Comparison of ENCODE assay signal across 21 cellular contexts in genomic region chr17:45426561-45426960, GRCh38. TPM values are rescaled to one million over a fixed set of nuclear protein-coding genes. Genes with fewer than 3 reads are reported as not detected.
DNase-seq lines count a peak whose midpoint lies in the region; TF ChIP-seq lines count a peak whose summit lies in the region.
"Had no signal": no experiment of that assay in that cellular context is flagged by ENCODE, and none has a peak within 500 bp of the region (broad histone marks: within the 10 kb centered on the region; RNA-seq: fewer than 3 reads in every experiment).

No MANE protein-coding gene starts in this region.

- peaks cover 27% of the 10 kb centered on the region for H3F3A ChIP-seq in PC-9 (ENCODE audit: insufficient read depth, low read depth)

- H3K9me2 ChIP-seq in PC-9 (ENCODE audit: insufficient read depth), result no peaks in the 10 kb centered on the region

- peaks cover 23% of the 10 kb centered on the region for H3K36me3 Mint-ChIP-seq in Caco-2 (ENCODE audit: insufficient read depth, unreplicated experiment)
- H3K36me3 Mint-ChIP-seq: natural killer cell had no signal

- no peak overlapping the region for H3K27ac Mint-ChIP-seq in Caco-2 (ENCODE audit: unreplicated experiment)
- H3K27ac Mint-ChIP-seq: activated naive CD8-positive, alpha-beta T cell; natural killer cell; T-helper 1 cell treated with Interleukin-12 subunit alpha and Interleukin-12 subunit beta and Interleukin-4 antibody, amounts not matched to agents 30 μg/mL and 1 μg/mL, for 36 hours had no signal

- peaks cover 28% of the 10 kb centered on the region for H4K20me1 ChIP-seq in PC-9 (ENCODE audit: insufficient read depth)

- no peak for TF ChIP-seq POLR2A in spleen (IDR thresholded peaks at IDR 0.05)

- H3K4me1 ChIP-seq in Caco-2 (0 out of 2 replicates have a peak, but pooled peaks cover 7% of the 10 kb centered on the region), spleen (peaks cover 14 to 64% (median 51%) of the 10 kb centered on the region in 6 donors), PC-9 (replicated peaks; ENCODE audit: insufficient read depth) (peaks cover 48% of the 10 kb centered on the region)

- no peak overlapping the region for H2AFZ ChIP-seq in PC-9

- POLR2A ChIA-PET in Caco-2 (lab: Charles Lee), result interaction anchor here (1.3 kb wide), 1 partner anchor 109 kb away, joined by 16 read pairs; the partner anchor contains the start of gene MAP3K14
- POLR2A ChIA-PET in RWPE1 (lab: Yijun Ruan, JAX; ENCODE audit: low non-redundant PET), result no interaction called here
- POLR2A ChIA-PET in PC-9 (lab: Charles Lee; ENCODE audit: unreplicated experiment), result no interaction called here

- CTCF ChIA-PET in Caco-2 (lab: Charles Lee) (interaction anchor here (1.2 to 2.3 kb wide), 7 partner anchors 20 to 208 kb away, joined by 3 to 105 read pairs (median 14); partner anchors contain the start of gene MAP3K14), RWPE1 (lab: Yijun Ruan, JAX) (interaction anchor here (0.6 to 2.2 kb wide), 2 partner anchors 207 to 414 kb away, joined by 3 to 11 read pairs; no protein-coding TSS in a partner anchor), PC-9 (lab: Charles Lee) (interaction anchor here (0.6 to 1.7 kb wide), 2 partner anchors 109 to 291 kb away, joined by 8 to 12 read pairs; partner anchors contain the start of gene ACBD4)

- intact Hi-C loops in Caco-2 (cut with micrococcal nuclease; ENCODE audit: unreplicated experiment), result loop anchor here (5.0 kb wide), 1 partner anchor 194 kb away; no protein-coding TSS in a partner anchor
- intact Hi-C loops in spleen (cut with DNase I; ENCODE audit: low total_unique reads), result no loop called here
- intact Hi-C loops in PC-9 (cut with micrococcal nuclease; ENCODE audit: unreplicated experiment), result loop anchor here (5.0 to 10.0 kb wide), 4 partner anchors 149 to 408 kb away; partner anchors contain the start of gene HEXIM1

- TF ChIP-seq CTCF in Caco-2 (IDR thresholded peaks at IDR 0.05; ENCODE audit: insufficient read depth in 1 of 2, low read depth in 1 of 2, low read length in 1 of 2, severe bottlenecking in 1 of 2, unreplicated experiment in 1 of 2) (no peak), RWPE1 (conservative IDR thresholded peaks at IDR 0.05; ENCODE audit: low read depth) (no peak), spleen (IDR thresholded peaks at IDR 0.05 in 8 of 11, conservative IDR thresholded peaks at IDR 0.05 in 3 of 11) (no peak), PC-9 (conservative IDR thresholded peaks at IDR 0.05) (no peak)

- H3K9me3 ChIP-seq in Caco-2 (no peaks in the 10 kb centered on the region), spleen (no peaks in the 10 kb centered on the region), PC-9 (ENCODE audit: insufficient read depth, low read depth) (no peaks in the 10 kb centered on the region)
- H3K9me3 ChIP-seq: MG63, pancreas, suprapubic skin had no signal

- H3K79me2 ChIP-seq in PC-9 (ENCODE audit: low read depth), result peaks cover 50% of the 10 kb centered on the region

- H3K27me3 ChIP-seq in Caco-2 (replicated peaks; ENCODE audit: control insufficient read depth, insufficient read depth, low read length) (no peaks in the 10 kb centered on the region), spleen (replicated peaks in 1 of 7) (peaks cover 0 to 23% (median 0%) of the 10 kb centered on the region in 7 donors), PC-9 (ENCODE audit: insufficient read depth, low read depth) (no peaks in the 10 kb centered on the region)
- H3K27me3 ChIP-seq: MG63 had no signal

- no peaks in the 10 kb centered on the region for H3K27me3 Mint-ChIP-seq in Caco-2 (ENCODE audit: insufficient read depth, unreplicated experiment)
- H3K27me3 Mint-ChIP-seq: activated naive CD8-positive, alpha-beta T cell had no signal

- H3K36me3 ChIP-seq in Caco-2 (ENCODE audit: control insufficient read depth, insufficient read depth, low read length) (no peaks in the 10 kb centered on the region), spleen (peaks cover 0 to 25% (median 0%) of the 10 kb centered on the region in 6 donors), PC-9 (ENCODE audit: low read depth) (no peaks in the 10 kb centered on the region)
- H3K36me3 ChIP-seq: MG63, pancreas, suprapubic skin had no signal

- no TSS peak for BruUV-seq in Caco-2 (replicated peaks; lab: Mats Ljungman, UMichigan)
- BruUV-seq in PC-9 (replicated peaks; lab: Mats Ljungman, UMichigan), result no TSS peak

- H3K4me3 ChIP-seq in Caco-2 (ENCODE audit: low read depth, low read length), result no peak overlapping the region
- H3K4me3 ChIP-seq in spleen, result no peak overlapping the region
- no peak overlapping the region for H3K4me3 ChIP-seq in PC-9
- H3K4me3 ChIP-seq: MG63, suprapubic skin had no signal

- peak overlapping the region; percentile 83 for H3K4me3 Mint-ChIP-seq in Caco-2 (ENCODE audit: unreplicated experiment)
- H3K4me3 Mint-ChIP-seq: activated naive CD8-positive, alpha-beta T cell; natural killer cell; T-helper 1 cell treated with Interleukin-12 subunit alpha and Interleukin-12 subunit beta and Interleukin-4 antibody, amounts not matched to agents 30 μg/mL and 1 μg/mL, for 36 hours had no signal

- H3K4me2 ChIP-seq in PC-9, result no peak overlapping the region

- H3K27ac ChIP-seq in RWPE1, result peak overlapping the region; percentile 86
- no peak overlapping the region for H3K27ac ChIP-seq in spleen
- H3K27ac ChIP-seq in PC-9, result no peak overlapping the region

- DNase-seq in Caco-2, result no peak
- no peak for DNase-seq in RWPE1 (ENCODE audit: low spot score)
- DNase-seq in islet precursor cell, result peak; percentile 46
- peak; percentile 36 for DNase-seq in spleen
- no peak for DNase-seq in T-helper 1 cell
- DNase-seq in SHP77 (lab: John Stamatoyannopoulos, UW), result no peak
- no peak for DNase-seq in HUDEP-2 (lab: John Stamatoyannopoulos, UW; ENCODE audit: unreplicated experiment in 76 of 76)
- DNase-seq in PC-9, result no peak
- DNase-seq: activated T-cell treated with anti-CD3 and anti-CD28 coated beads for 4 hours; caudate nucleus; dermis blood vessel endothelial cell; MG63; natural killer cell; NCI-H1105 treated with DMSO at 0.1 percent for 48 hours; NCI-H2227 treated with DMSO at 0.1 percent for 48 hours; NCI-H526 treated with DMSO at 0.1 percent for 48 hours; stimulated activated CD4-positive, alpha-beta T cell treated with anti-CD3 and anti-CD28 coated beads, Interleukin-2, amount 100 ng/mL, for 48 hours had no signal

- H3K9me3 Mint-ChIP-seq in Caco-2 (ENCODE audit: unreplicated experiment), result no peaks in the 10 kb centered on the region
- H3K9me3 Mint-ChIP-seq: natural killer cell; T-helper 1 cell treated with Interleukin-12 subunit alpha and Interleukin-12 subunit beta and Interleukin-4 antibody, amounts not matched to agents 30 μg/mL and 1 μg/mL, for 36 hours had no signal

- WGBS in spleen, 5 donors, result 69 to 88% (median 78%) methylated on average over 7 of the region's 7 CpGs

- H3K4me1 Mint-ChIP-seq in Caco-2 (ENCODE audit: low read depth, unreplicated experiment), result peaks cover 28% of the 10 kb centered on the region

RNA-seq across cellular contexts. Expression of gene ARHGAP27, which starts 6.1 kb away (rescaled TPM):
- total RNA-seq in Caco-2 (2022) (35.9 and 40.2 TPM in 2 replicates), spleen (100 to 1,000 TPM in 6 of 7 donors, 10 to 100 TPM in 1; 97.8 to 151 (median 129) TPM), PC-9 (2021) (60.6 and 61.4 TPM in 2 replicates)
- polyA plus RNA-seq in spleen, result 100 to 1,000 TPM in 1 of 3 donors, 10 to 100 TPM in 2; 43.6 to 103 (median 73.1) TPM

Comparison
In these comparisons a context has a peak if more than half of its experiments do, and no peak if none do; other contexts are left out.
1. DNase-seq: peak in islet precursor cell (single experiment) and spleen (single experiment); none in Caco-2 (0 of 2), RWPE1 (single experiment), T-helper 1 cell (0 of 5), SHP77 (0 of 2), HUDEP-2 (0 of 76) and PC-9 (0 of 2).